15 cellular contexts compared by ENCODE assay signal in the genomic region with DNA sequence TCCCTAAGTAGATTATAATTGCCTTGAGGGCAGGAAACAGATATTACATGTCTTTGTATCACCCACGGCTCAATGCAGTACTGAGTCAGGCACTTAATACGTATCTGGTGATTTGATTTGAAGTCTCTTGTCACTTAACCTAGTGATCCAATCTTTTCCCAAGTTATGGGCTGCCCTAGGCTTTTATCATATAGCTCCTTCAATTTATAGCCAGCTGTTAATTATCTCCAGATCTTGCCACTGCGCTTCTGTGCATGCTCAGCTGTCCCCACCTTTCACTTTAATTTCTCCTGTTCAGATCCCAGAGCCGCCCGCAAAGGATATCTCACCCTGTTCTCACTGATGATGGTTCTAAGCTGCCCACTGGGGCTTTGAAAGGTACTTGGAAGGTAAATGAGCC. TPM values are rescaled to one million over a fixed set of nuclear protein-coding genes. Genes with fewer than 3 reads are reported as not detected.
A peak's percentile ranks its signal among the peaks of the same experiment; 100 is the strongest.
DNase-seq lines count a peak whose midpoint lies in the region; ATAC-seq and TF ChIP-seq lines count a peak whose summit lies in the region.
"Had no signal": no experiment of that assay in that cellular context is flagged by ENCODE, and none has a peak within 500 bp of the region (broad histone marks: within the 10 kb centered on the region; RNA-seq: fewer than 3 reads in every experiment).

No MANE protein-coding gene starts in this region.

- DNase-seq in GM23338 (ENCODE audit: low spot score) (no peak), SK-N-DZ (ENCODE audit: low spot score) (peak; percentile 75), endodermal cell (peak; percentile 30), NCI-H345 (lab: John Stamatoyannopoulos, UW) (no peak), dedifferentiated amniotic fluid mesenchymal stem cell (ENCODE audit: extremely low spot score) (no peak), COLO829 (ENCODE audit: low spot score) (no peak)
- no peak for DNase-seq in stimulated activated CD8-positive, alpha-beta memory T cell treated with anti-CD3 and anti-CD28 coated beads, Interleukin-4, amount 100 ng/mL, for 48 hours
- DNase-seq: ACHN; Calu3; CD4-positive, alpha-beta T cell; GM23248; HCEC 1CT had no signal

- H3K4me3 ChIP-seq in GM23338, result no peak overlapping the region
- H3K4me3 ChIP-seq in endodermal cell (ENCODE audit: low read length), result no peak overlapping the region
- H3K4me3 ChIP-seq: GM23248 had no signal

- WGBS in endodermal cell (ENCODE audit: insufficient coverage in 1 of 2, insufficient read length in 1 of 2), 2 experiments, result 92 to 94% methylated on average over 2 to 5 of the region's 5 CpGs

- peaks cover 11% of the 10 kb centered on the region for H3K9me3 ChIP-seq in endodermal cell (ENCODE audit: control insufficient read depth, low read length)

- H3K9me2 ChIP-seq in GM23338 (ENCODE audit: insufficient read depth), result 0 out of 2 replicates have a peak, but pooled peaks cover 4% of the 10 kb centered on the region

- H2AFZ ChIP-seq in GM23338, result peak overlapping the region; percentile 38; the same call in 1 of the 2 replicates
- H2AFZ ChIP-seq: GM23248 had no signal

- TF ChIP-seq CTCF in GM23338 (conservative IDR thresholded peaks at IDR 0.05; ENCODE audit: low read depth in 2 of 2), result no peak
- no peak for TF ChIP-seq CTCF in endodermal cell (conservative IDR thresholded peaks at IDR 0.05)

- no peak overlapping the region for H3K9ac ChIP-seq in endodermal cell (ENCODE audit: extremely low read depth, low read length, poor library complexity, severe bottlenecking)
- H3K9ac ChIP-seq: GM23248, KMS-11 had no signal

- no peaks in the 10 kb centered on the region for H3F3A ChIP-seq in GM23338 (replicated peaks; ENCODE audit: low read depth)

- H3K36me3 ChIP-seq in GM23338 (ENCODE audit: insufficient read depth) (no peaks in the 10 kb centered on the region), endodermal cell (ENCODE audit: control insufficient read depth, insufficient read depth, low read length) (no peaks in the 10 kb centered on the region)

- no peak overlapping the region for H3K4me3 Mint-ChIP-seq in GM23338
- no peak overlapping the region for H3K4me3 Mint-ChIP-seq in endodermal cell
- H3K4me3 Mint-ChIP-seq: CD4-positive, alpha-beta T cell; IgD-negative memory B cell had no signal

- no peaks in the 10 kb centered on the region for H3K27me3 ChIP-seq in GM23338 (ENCODE audit: insufficient read depth)
- no peaks in the 10 kb centered on the region for H3K27me3 ChIP-seq in endodermal cell (ENCODE audit: control insufficient read depth, insufficient read depth, low read length, poor library complexity, severe bottlenecking)

- H3K4me1 ChIP-seq in GM23338 (ENCODE audit: insufficient read depth), result no peaks in the 10 kb centered on the region
- H3K4me1 ChIP-seq in endodermal cell (ENCODE audit: control insufficient read depth, insufficient read depth, low read length), result peaks cover 8% of the 10 kb centered on the region

- H3K4me1 Mint-ChIP-seq in GM23338 (no peaks in the 10 kb centered on the region), endodermal cell (peaks cover 11% of the 10 kb centered on the region)
- H3K4me1 Mint-ChIP-seq: IgD-negative memory B cell had no signal

- H3K36me3 Mint-ChIP-seq in GM23338 (ENCODE audit: low read depth), result no peaks in the 10 kb centered on the region
- H3K36me3 Mint-ChIP-seq in endodermal cell (ENCODE audit: low read depth), result no peaks in the 10 kb centered on the region
- H3K36me3 Mint-ChIP-seq: IgD-negative memory B cell had no signal

- H3K79me2 ChIP-seq in GM23338 (replicated peaks; ENCODE audit: insufficient read depth), result no peaks in the 10 kb centered on the region

- H3K9me3 Mint-ChIP-seq in GM23338 (no peaks in the 10 kb centered on the region), endodermal cell (no peaks in the 10 kb centered on the region)
- H3K9me3 Mint-ChIP-seq: CD4-positive, alpha-beta T cell had no signal

- no peak for ATAC-seq in GM23338

- H3K27ac Mint-ChIP-seq in GM23338 (no peak overlapping the region), endodermal cell (no peak overlapping the region)
- H3K27ac Mint-ChIP-seq: CD4-positive, alpha-beta T cell; IgD-negative memory B cell had no signal

- H3K4me2 ChIP-seq in GM23338, result no peak overlapping the region
- H3K4me2 ChIP-seq: KMS-11 had no signal

- H3K27me3 Mint-ChIP-seq in GM23338 (ENCODE audit: insufficient read depth, low read depth, poor library complexity), result peaks cover 1% of the 10 kb centered on the region
- H3K27me3 Mint-ChIP-seq in endodermal cell (ENCODE audit: insufficient read depth), result no peaks in the 10 kb centered on the region
- H3K27me3 Mint-ChIP-seq: CD4-positive, alpha-beta T cell had no signal

- H3K27ac ChIP-seq in GM23338 (ENCODE audit: low read depth), result no peak overlapping the region
- no peak overlapping the region for H3K27ac ChIP-seq in endodermal cell (ENCODE audit: low read depth, low read length)
- H3K27ac ChIP-seq: C4-2B, GM23248, KMS-11 had no signal

- H4K20me1 ChIP-seq in GM23338 (replicated peaks; ENCODE audit: insufficient read depth), result no peaks in the 10 kb centered on the region

TF ChIP-seq in GM23338, 12 proteins besides CTCF, POLR2A, EP300 and RAD21 (continues in another document):
- no peak for TF ChIP-seq STAT1 (IDR thresholded peaks at IDR 0.05; ENCODE audit: unreplicated experiment)
- TF ChIP-seq, protein P1, sequence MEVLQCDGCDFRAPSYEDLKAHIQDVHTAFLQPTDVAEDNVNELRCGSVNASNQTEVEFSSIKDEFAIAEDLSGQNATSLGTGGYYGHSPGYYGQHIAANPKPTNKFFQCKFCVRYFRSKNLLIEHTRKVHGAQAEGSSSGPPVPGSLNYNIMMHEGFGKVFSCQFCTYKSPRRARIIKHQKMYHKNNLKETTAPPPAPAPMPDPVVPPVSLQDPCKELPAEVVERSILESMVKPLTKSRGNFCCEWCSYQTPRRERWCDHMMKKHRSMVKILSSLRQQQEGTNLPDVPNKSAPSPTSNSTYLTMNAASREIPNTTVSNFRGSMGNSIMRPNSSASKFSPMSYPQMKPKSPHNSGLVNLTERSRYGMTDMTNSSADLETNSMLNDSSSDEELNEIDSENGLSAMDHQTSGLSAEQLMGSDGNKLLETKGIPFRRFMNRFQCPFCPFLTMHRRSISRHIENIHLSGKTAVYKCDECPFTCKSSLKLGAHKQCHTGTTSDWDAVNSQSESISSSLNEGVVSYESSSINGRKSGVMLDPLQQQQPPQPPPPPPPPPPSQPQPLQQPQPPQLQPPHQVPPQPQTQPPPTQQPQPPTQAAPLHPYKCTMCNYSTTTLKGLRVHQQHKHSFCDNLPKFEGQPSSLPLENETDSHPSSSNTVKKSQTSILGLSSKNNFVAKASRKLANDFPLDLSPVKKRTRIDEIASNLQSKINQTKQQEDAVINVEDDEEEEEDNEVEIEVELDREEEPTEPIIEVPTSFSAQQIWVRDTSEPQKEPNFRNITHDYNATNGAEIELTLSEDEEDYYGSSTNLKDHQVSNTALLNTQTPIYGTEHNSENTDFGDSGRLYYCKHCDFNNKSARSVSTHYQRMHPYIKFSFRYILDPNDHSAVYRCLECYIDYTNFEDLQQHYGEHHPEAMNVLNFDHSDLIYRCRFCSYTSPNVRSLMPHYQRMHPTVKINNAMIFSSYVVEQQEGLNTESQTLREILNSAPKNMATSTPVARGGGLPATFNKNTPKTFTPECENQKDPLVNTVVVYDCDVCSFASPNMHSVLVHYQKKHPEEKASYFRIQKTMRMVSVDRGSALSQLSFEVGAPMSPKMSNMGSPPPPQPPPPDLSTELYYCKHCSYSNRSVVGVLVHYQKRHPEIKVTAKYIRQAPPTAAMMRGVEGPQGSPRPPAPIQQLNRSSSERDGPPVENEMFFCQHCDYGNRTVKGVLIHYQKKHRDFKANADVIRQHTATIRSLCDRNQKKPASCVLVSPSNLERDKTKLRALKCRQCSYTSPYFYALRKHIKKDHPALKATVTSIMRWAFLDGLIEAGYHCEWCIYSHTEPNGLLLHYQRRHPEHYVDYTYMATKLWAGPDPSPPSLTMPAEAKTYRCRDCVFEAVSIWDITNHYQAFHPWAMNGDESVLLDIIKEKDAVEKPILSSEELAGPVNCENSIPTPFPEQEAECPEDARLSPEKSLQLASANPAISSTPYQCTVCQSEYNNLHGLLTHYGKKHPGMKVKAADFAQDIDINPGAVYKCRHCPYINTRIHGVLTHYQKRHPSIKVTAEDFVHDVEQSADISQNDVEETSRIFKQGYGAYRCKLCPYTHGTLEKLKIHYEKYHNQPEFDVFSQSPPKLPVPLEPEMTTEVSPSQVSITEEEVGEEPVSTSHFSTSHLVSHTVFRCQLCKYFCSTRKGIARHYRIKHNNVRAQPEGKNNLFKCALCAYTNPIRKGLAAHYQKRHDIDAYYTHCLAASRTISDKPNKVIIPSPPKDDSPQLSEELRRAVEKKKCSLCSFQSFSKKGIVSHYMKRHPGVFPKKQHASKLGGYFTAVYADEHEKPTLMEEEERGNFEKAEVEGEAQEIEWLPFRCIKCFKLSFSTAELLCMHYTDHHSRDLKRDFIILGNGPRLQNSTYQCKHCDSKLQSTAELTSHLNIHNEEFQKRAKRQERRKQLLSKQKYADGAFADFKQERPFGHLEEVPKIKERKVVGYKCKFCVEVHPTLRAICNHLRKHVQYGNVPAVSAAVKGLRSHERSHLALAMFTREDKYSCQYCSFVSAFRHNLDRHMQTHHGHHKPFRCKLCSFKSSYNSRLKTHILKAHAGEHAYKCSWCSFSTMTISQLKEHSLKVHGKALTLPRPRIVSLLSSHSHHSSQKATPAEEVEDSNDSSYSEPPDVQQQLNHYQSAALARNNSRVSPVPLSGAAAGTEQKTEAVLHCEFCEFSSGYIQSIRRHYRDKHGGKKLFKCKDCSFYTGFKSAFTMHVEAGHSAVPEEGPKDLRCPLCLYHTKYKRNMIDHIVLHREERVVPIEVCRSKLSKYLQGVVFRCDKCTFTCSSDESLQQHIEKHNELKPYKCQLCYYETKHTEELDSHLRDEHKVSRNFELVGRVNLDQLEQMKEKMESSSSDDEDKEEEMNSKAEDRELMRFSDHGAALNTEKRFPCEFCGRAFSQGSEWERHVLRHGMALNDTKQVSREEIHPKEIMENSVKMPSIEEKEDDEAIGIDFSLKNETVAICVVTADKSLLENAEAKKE (CRISPR knock-in tag; IDR thresholded peaks at IDR 0.05), result no peak

RNA-seq across cellular contexts. Expression of a gene that starts 41.9 kb away (rescaled TPM):
- 22.2 and 25.4 TPM in 2 replicates for total RNA-seq in GM23338 (2014; rRNA removed; shearing (Covaris generic))
- polyA plus RNA-seq in GM23338 (2016; fragmentation: Nextera tagmentation; extraction: Ambion mirVana), result 76.1 and 80.1 TPM in 2 replicates
- polyA plus RNA-seq in SK-N-DZ (2014; cell fraction: cytosol; rRNA removed), result 27.5 and 28.0 TPM in 2 replicates
- 61.3 and 159 TPM in 2 replicates for polyA plus RNA-seq in SK-N-DZ (2014; cell fraction: nucleus; rRNA removed)
- 10 to 100 TPM; 36.7 to 45.9 TPM for total RNA-seq in endodermal cell
- polyA plus RNA-seq in endodermal cell (2013, experiment 1 of 2), result 76.2 TPM
- polyA plus RNA-seq in endodermal cell (2013, experiment 2 of 2), result 60.8 TPM

RNA-seq across cellular contexts. Expression of a gene that starts 47.0 kb away (rescaled TPM):
- total RNA-seq in GM23338 (2014; rRNA removed; shearing (Covaris generic)), result 0.10 and 0.35 TPM in 2 replicates
- 0.19 TPM in 1 of 2 replicates, not detected in the other for polyA plus RNA-seq in GM23338 (2016; fragmentation: Nextera tagmentation; extraction: Ambion mirVana)
- not detected in 2 replicates for polyA plus RNA-seq in SK-N-DZ (2014; cell fraction: cytosol; rRNA removed)
- not detected in 2 replicates for polyA plus RNA-seq in SK-N-DZ (2014; cell fraction: nucleus; rRNA removed)
- under 1 TPM in 1 of 2 donors, not detected in 1; 0.18 TPM for total RNA-seq in endodermal cell
- not detected for polyA plus RNA-seq in endodermal cell (2013, experiment 1 of 2)
- not detected for polyA plus RNA-seq in endodermal cell (2013, experiment 2 of 2)
- total RNA-seq: Calu3; CD4-positive, alpha-beta T cell; GM23248 had no signal
- polyA plus RNA-seq: GM23248, IgD-negative memory B cell had no signal

Comparison
In these comparisons a context has a peak if more than half of its experiments do, and no peak if none do; other contexts are left out.
1. DNase-seq: peak in SK-N-DZ (single experiment) and endodermal cell (single experiment); none in GM23338 (single experiment), NCI-H345 (single experiment), stimulated activated CD8-positive, alpha-beta memory T cell treated with anti-CD3 and anti-CD28 coated beads, Interleukin-4, amount 100 ng/mL, for 48 hours (single experiment), dedifferentiated amniotic fluid mesenchymal stem cell (single experiment) and COLO829 (single experiment).